In genomic region chr7:28542410-28542809, GRCh38 we compare ENCODE assay signal across 1 cellular context.
TF ChIP-seq lines count a peak whose summit lies in the region.

No MANE protein-coding gene starts in this region.

TF ChIP-seq in H1, 55 proteins besides CTCF, POLR2A, EP300 and RAD21 (continued from another document):
- TF ChIP-seq CHD7 (IDR thresholded peaks at IDR 0.05; ENCODE audit: insufficient replicate concordance, low read length) = no peak
- no peak for TF ChIP-seq ASH2L (IDR thresholded peaks at IDR 0.05; ENCODE audit: low read length)
- no peak for TF ChIP-seq NANOG (IDR thresholded peaks at IDR 0.05; ENCODE audit: insufficient read depth, low read depth, low read length, poor library complexity, severe bottlenecking)
- no peak for TF ChIP-seq TAF7 (optimal IDR thresholded peaks at IDR 0.05; ENCODE audit: borderline replicate concordance, low read depth, low read length)
- no peak for TF ChIP-seq BACH1 (IDR thresholded peaks at IDR 0.05; ENCODE audit: low read length)
- TF ChIP-seq TCF12 (IDR thresholded peaks at IDR 0.05; ENCODE audit: low read depth, low read length) = no peak
- TF ChIP-seq ATF3 (IDR thresholded peaks at IDR 0.05; ENCODE audit: insufficient read depth, low read depth, low read length) = no peak
- TF ChIP-seq KDM1A (IDR thresholded peaks at IDR 0.05; ENCODE audit: borderline replicate concordance, low read length) = no peak
- no peak for TF ChIP-seq EGR1 (IDR thresholded peaks at IDR 0.05; ENCODE audit: borderline replicate concordance, low read depth, low read length)
- TF ChIP-seq KDM4A (IDR thresholded peaks at IDR 0.05; ENCODE audit: low read depth, low read length, severe bottlenecking) = no peak
- no peak for TF ChIP-seq MAFK (IDR thresholded peaks at IDR 0.05; ENCODE audit: low read depth, low read length)
- TF ChIP-seq TAF1 (IDR thresholded peaks at IDR 0.05; ENCODE audit: low read depth, low read length) = no peak
